In genomic region chr7:117019786-117020604, GRCh38 we compare ENCODE assay signal across 8 cellular contexts.
DNase-seq lines count a peak whose midpoint lies in the region; ATAC-seq and TF ChIP-seq lines count a peak whose summit lies in the region.

No MANE protein-coding gene starts in this region.

- WGBS in lower leg skin, 2 donors = 27 to 34% methylated on average over 18 of the region's 18 CpGs
- 30 to 37% methylated on average over 18 of the region's 18 CpGs for WGBS in thyroid gland, 2 donors

- no peaks in the 10 kb centered on the region for H3K9me3 ChIP-seq in thyroid gland

- H3K9me3 Mint-ChIP-seq in activated CD4-positive, alpha-beta memory T cell treated with anti-CD3 and anti-CD28 coated beads, Interleukin-2, amount 10 ng/mL, durations not matched to agents 7 days and 5 days = no peaks in the 10 kb centered on the region

- TF ChIP-seq CTCF in dorsolateral prefrontal cortex (IDR thresholded peaks at IDR 0.05 in 54 of 56, conservative IDR thresholded peaks at IDR 0.05 in 2 of 56; ENCODE audit: low read depth in 1 of 56, partially characterized antibody in 56 of 56) = peak in 13 of 56 donors; percentile 5 to 30 (median 21)
- no peak for TF ChIP-seq CTCF in lower leg skin (IDR thresholded peaks at IDR 0.05)
- no peak for TF ChIP-seq CTCF in thyroid gland (IDR thresholded peaks at IDR 0.05)

- peak; percentile 73 for DNase-seq in ELR (ENCODE audit: low read depth)
- DNase-seq in NCI-H524 treated with DMSO at 0.1 percent for 48 hours (lab: John Stamatoyannopoulos, UW) = peak; percentile 84
- DNase-seq in dorsolateral prefrontal cortex = peak; percentile 60 to 94 (median 90)
- DNase-seq in lower leg skin (ENCODE audit: low spot score in 2 of 2) = peak; percentile 24 to 86
- peak; percentile 50 to 60 for DNase-seq in thyroid gland
- DNase-seq in effector CD4-positive, alpha-beta T cell = no peak
- DNase-seq in activated CD4-positive, alpha-beta memory T cell treated with anti-CD3 and anti-CD28 coated beads, Interleukin-2, amount 10 ng/mL, durations not matched to agents 7 days and 5 days = no peak

- H3K4me1 ChIP-seq in thyroid gland = peaks cover 7 to 26% of the 10 kb centered on the region in 2 donors

- no peak overlapping the region for H3K4me3 Mint-ChIP-seq in activated CD4-positive, alpha-beta memory T cell treated with anti-CD3 and anti-CD28 coated beads, Interleukin-2, amount 10 ng/mL, durations not matched to agents 7 days and 5 days

- no peak overlapping the region for H3K27ac Mint-ChIP-seq in activated CD4-positive, alpha-beta memory T cell treated with anti-CD3 and anti-CD28 coated beads, Interleukin-2, amount 10 ng/mL, durations not matched to agents 7 days and 5 days

- H3K36me3 Mint-ChIP-seq in activated CD4-positive, alpha-beta memory T cell treated with anti-CD3 and anti-CD28 coated beads, Interleukin-2, amount 10 ng/mL, durations not matched to agents 7 days and 5 days (ENCODE audit: low read depth) = peaks cover 2% of the 10 kb centered on the region

- TF ChIP-seq POLR2A in lower leg skin (IDR thresholded peaks at IDR 0.05) (no peak), thyroid gland (IDR thresholded peaks at IDR 0.05) (peak in 1 of 2 donors; percentile 47)

- peaks cover 12% of the 10 kb centered on the region for H3K4me1 Mint-ChIP-seq in activated CD4-positive, alpha-beta memory T cell treated with anti-CD3 and anti-CD28 coated beads, Interleukin-2, amount 10 ng/mL, durations not matched to agents 7 days and 5 days

- H3K27me3 Mint-ChIP-seq in activated CD4-positive, alpha-beta memory T cell treated with anti-CD3 and anti-CD28 coated beads, Interleukin-2, amount 10 ng/mL, durations not matched to agents 7 days and 5 days = peaks cover 6% of the 10 kb centered on the region

- H3K4me3 ChIP-seq in dorsolateral prefrontal cortex = peak overlapping the region; percentile 34 to 76 (median 63)
- H3K4me3 ChIP-seq in lower leg skin (ENCODE audit: low read depth, poor library complexity, severe bottlenecking) = no peak overlapping the region
- H3K4me3 ChIP-seq in thyroid gland (replicated peaks in 1 of 3) = no peak overlapping the region

- ATAC-seq in HG03521 (IDR thresholded peaks at IDR 0.05; ENCODE audit: unreplicated experiment) = no peak

- peak overlapping the region; percentile 15 to 93 (median 83) for H3K27ac ChIP-seq in dorsolateral prefrontal cortex
- peak overlapping the region in 1 of 3 donors; percentile 9 for H3K27ac ChIP-seq in thyroid gland

- CTCF ChIA-PET in activated CD4-positive, alpha-beta memory T cell treated with anti-CD3 and anti-CD28 coated beads, Interleukin-2, amount 10 ng/mL, durations not matched to agents 7 days and 5 days (lab: Charles Lee) = no interaction called here

- no peaks in the 10 kb centered on the region for H3K36me3 ChIP-seq in thyroid gland

- H3K27me3 ChIP-seq in dorsolateral prefrontal cortex (no peaks in the 10 kb centered on the region), thyroid gland (no peaks in the 10 kb centered on the region)

- intact Hi-C loops in dorsolateral prefrontal cortex (cut with DNase I) = loop anchor here in 1 of 2 donors (10.0 kb wide), 1 partner anchor 135 kb away; no protein-coding TSS in a partner anchor
- intact Hi-C loops in lower leg skin (cut with DNase I; ENCODE audit: low total_unique reads) = no loop called here
- intact Hi-C loops in thyroid gland (cut with DNase I) = no loop called here

- POLR2A ChIA-PET in activated CD4-positive, alpha-beta memory T cell treated with anti-CD3 and anti-CD28 coated beads, Interleukin-2, amount 10 ng/mL, durations not matched to agents 7 days and 5 days (lab: Charles Lee) = no interaction called here

Comparison
In these comparisons a context has a peak if more than half of its experiments do, and no peak if none do; other contexts are left out.
1. DNase-seq: peak in ELR (single experiment), NCI-H524 treated with DMSO at 0.1 percent for 48 hours (single experiment), dorsolateral prefrontal cortex (10 of 10), lower leg skin (2 of 2) and thyroid gland (2 of 2); none in effector CD4-positive, alpha-beta T cell (single experiment) and activated CD4-positive, alpha-beta memory T cell treated with anti-CD3 and anti-CD28 coated beads, Interleukin-2, amount 10 ng/mL, durations not matched to agents 7 days and 5 days (single experiment).
2. H3K4me3 ChIP-seq: peak in dorsolateral prefrontal cortex (59 of 59); none in lower leg skin (single experiment) and thyroid gland (0 of 3).